Comparison of ENCODE assay signal across 12 cellular contexts in the genomic region with DNA sequence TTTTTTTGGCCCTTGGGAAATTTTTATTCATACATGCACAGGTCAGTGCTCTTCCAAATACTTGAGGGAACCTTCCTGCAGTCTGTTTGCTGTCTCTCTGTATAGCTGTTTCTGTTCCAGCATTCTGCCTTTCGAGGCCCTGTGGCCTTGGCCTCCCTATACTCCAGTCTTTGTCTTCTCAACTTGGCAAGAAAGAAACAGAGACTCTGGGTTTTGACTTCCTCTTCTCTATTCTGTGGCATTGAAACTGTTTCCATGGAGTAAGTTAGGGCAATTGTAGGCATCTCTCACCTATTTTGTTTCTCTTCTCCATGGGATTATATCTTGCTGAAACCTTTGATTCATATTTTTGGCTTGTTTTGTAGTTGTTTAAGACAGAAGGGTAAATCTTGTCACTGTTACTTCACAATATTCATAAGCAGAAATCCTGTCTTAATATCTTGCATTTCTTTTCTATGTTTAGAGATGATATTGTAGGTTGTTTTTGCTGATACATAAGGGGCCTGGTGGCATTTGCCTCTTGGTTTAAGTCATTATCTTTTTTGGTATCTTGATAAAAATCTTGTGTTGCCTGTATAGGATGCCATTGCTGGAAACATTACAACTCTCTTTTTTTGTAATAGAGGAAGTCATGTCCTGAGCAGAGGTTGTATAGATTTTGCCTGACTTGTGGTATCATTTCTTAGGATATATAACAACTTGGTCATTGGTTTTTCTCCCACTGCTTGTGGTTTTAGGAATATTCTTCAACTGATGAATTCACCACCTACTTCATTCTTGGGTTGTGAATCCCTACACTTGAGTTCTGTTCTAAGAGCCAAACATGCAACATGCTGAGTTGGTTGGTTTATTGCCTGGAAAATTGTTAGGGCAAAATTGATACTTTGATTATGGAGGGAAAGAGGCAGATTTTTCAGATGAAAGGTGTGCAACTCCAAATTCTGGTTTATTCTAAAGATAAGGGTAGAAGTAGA.
A peak's percentile ranks its signal among the peaks of the same experiment; 100 is the strongest.
DNase-seq lines count a peak whose midpoint lies in the region; ATAC-seq, FAIRE-seq and TF ChIP-seq lines count a peak whose summit lies in the region.
"Had no signal": no experiment of that assay in that cellular context is flagged by ENCODE, and none has a peak within 500 bp of the region (broad histone marks: within the 10 kb centered on the region; RNA-seq: fewer than 3 reads in every experiment).

No MANE protein-coding gene starts in this region.

- no peak for TF ChIP-seq RAD21 in GM12878 (IDR thresholded peaks at IDR 0.05; ENCODE audit: insufficient read depth, low read depth, low read length)

- no peak overlapping the region for H2AFZ ChIP-seq in DND-41 (ENCODE audit: low read depth, low read length)
- no peak overlapping the region for H2AFZ ChIP-seq in GM12878 (ENCODE audit: control insufficient read depth, low read depth, low read length)

- H3K27ac ChIP-seq in DND-41 (ENCODE audit: low read length) (peak overlapping the region; percentile 34), GM12878 (ENCODE audit: control insufficient read depth, insufficient read depth) (no peak overlapping the region), tibial nerve (no peak overlapping the region)
- H3K27ac ChIP-seq: vagina had no signal

- POLR2A ChIA-PET in GM12878 (lab: Charles Lee) = no interaction called here

- H3K79me2 ChIP-seq in DND-41 (ENCODE audit: insufficient read depth, low read length) (no peaks in the 10 kb centered on the region), GM12878 (ENCODE audit: control insufficient read depth, insufficient read depth, low read length) (no peaks in the 10 kb centered on the region)

- H3K9ac ChIP-seq in DND-41 (ENCODE audit: low read depth, low read length) (no peak overlapping the region), GM12878 (ENCODE audit: control insufficient read depth, insufficient read depth, low read length) (no peak overlapping the region)

- FAIRE-seq in GM12878 (lab: Jason Lieb, UNC) = peak; percentile 41

- H3K4me3 ChIP-seq in DND-41 (ENCODE audit: low read depth in 1 of 2, low read length in 2 of 2) (no peak overlapping the region), GM12878 (no peak overlapping the region), tibial nerve (no peak overlapping the region)
- H3K4me3 ChIP-seq: vagina had no signal

- RAD21 ChIA-PET in GM12878 (lab: Charles Lee; ENCODE audit: unreplicated experiment) = no interaction called here

- intact Hi-C loops in GM12878 (cut with micrococcal nuclease; ENCODE audit: unreplicated experiment) = no loop called here

- no peak for TF ChIP-seq EP300 in GM12878 (IDR thresholded peaks at IDR 0.05; ENCODE audit: borderline replicate concordance in 1 of 2, control insufficient read depth in 1 of 2, low read depth in 2 of 2, low read length in 2 of 2)
- TF ChIP-seq EP300 in tibial nerve (IDR thresholded peaks at IDR 0.05) = no peak

- CTCF ChIA-PET in GM12878 (lab: Yijun Ruan, JAX) = no interaction called here

- SMC1A ChIA-PET in GM12878 (lab: Charles Lee; ENCODE audit: uncharacterized antibody, unreplicated experiment) = no interaction called here

- H3K27me3 ChIP-seq in DND-41 (ENCODE audit: insufficient read depth, low read length, poor library complexity) (no peaks in the 10 kb centered on the region), GM12878 (replicated peaks in 1 of 2; ENCODE audit: control insufficient read depth in 2 of 2, insufficient read depth in 2 of 2, low read length in 1 of 2) (no peaks in the 10 kb centered on the region), tibial nerve (no peaks in the 10 kb centered on the region)
- H3K27me3 ChIP-seq: vagina had no signal

- DNase-seq in DND-41 (no peak), LHCN-M2 (ENCODE audit: low read depth) (peak; percentile 82), GM12878 (ENCODE audit: low read depth, low spot score) (no peak), myocyte (ENCODE audit: low read depth) (peak; percentile 53), retina (no peak), NCI-H524 (lab: John Stamatoyannopoulos, UW) (no peak), tibial nerve (ENCODE audit: low spot score in 2 of 2) (no peak)
- DNase-seq: activated CD4-positive, CD25-positive, alpha-beta regulatory T cell treated with anti-CD3 and anti-CD28 coated beads, Interleukin-2, amount 50 U/mL, for 72 hours; activated effector memory CD4-positive, alpha-beta T cell treated with Interleukin-2 at 50 U/mL for 16 hours; right cardiac atrium had no signal

- no peak for TF ChIP-seq POLR2A in GM12878 (IDR thresholded peaks at IDR 0.05; ENCODE audit: low read depth, low read length)
- TF ChIP-seq POLR2A in tibial nerve (IDR thresholded peaks at IDR 0.05) = no peak

- H3K9me3 ChIP-seq in DND-41 (ENCODE audit: insufficient read depth, low read length, severe bottlenecking) (peaks cover 3% of the 10 kb centered on the region), GM12878 (replicated peaks; ENCODE audit: control insufficient read depth, insufficient read depth, low read length) (peaks cover 2% of the 10 kb centered on the region; the same call in 2 of the 3 replicates), tibial nerve (peaks cover 0 to 10% (median 0%) of the 10 kb centered on the region in 4 donors)
- H3K9me3 ChIP-seq: vagina had no signal

- ATAC-seq in DND-41 (ENCODE audit: insufficient read depth, low read depth) = peak; percentile 39; the same call in 2 of the 3 replicates
- no peak for ATAC-seq in GM12878
- no peak for ATAC-seq in HG02759 (IDR thresholded peaks at IDR 0.05; ENCODE audit: unreplicated experiment)
- ATAC-seq: right cardiac atrium had no signal

- WGBS in GM12878 (ENCODE audit: insufficient coverage, insufficient replicate concordance, low lambda C conversion rate, missing lambda C conversion rate) = 36% methylated on average over 1 of the region's 1 CpG
- 53 to 57% methylated on average over 1 of the region's 1 CpG for WGBS in tibial nerve, 2 donors

- in situ Hi-C loops in GM12878 (cut with MboI) = no loop called here

- TF ChIP-seq CTCF in DND-41 (IDR thresholded peaks at IDR 0.05; ENCODE audit: borderline replicate concordance, extremely low read depth, low read length, poor library complexity, severe bottlenecking) = no peak
- TF ChIP-seq CTCF in GM12878 (IDR thresholded peaks at IDR 0.05 in 2 of 3, conservative IDR thresholded peaks at IDR 0.05 in 1 of 3; ENCODE audit: control insufficient read depth in 2 of 3, extremely low read depth in 1 of 3, insufficient read depth in 1 of 3, low read depth in 3 of 3, low read length in 3 of 3) = no peak
- TF ChIP-seq CTCF in tibial nerve (IDR thresholded peaks at IDR 0.05) = no peak

- no peaks in the 10 kb centered on the region for H4K20me1 ChIP-seq in DND-41 (ENCODE audit: insufficient read depth, low read length)
- H4K20me1 ChIP-seq in GM12878 (ENCODE audit: control insufficient read depth, insufficient read depth) = no peaks in the 10 kb centered on the region

- no TSS peak for BruUV-seq in GM12878 (replicated peaks; lab: Mats Ljungman, UMichigan)

- H3K36me3 ChIP-seq in DND-41 (ENCODE audit: insufficient read depth, low read length) (peaks cover 12% of the 10 kb centered on the region; the same call in 1 of the 2 replicates), GM12878 (ENCODE audit: control insufficient read depth in 2 of 2, insufficient read depth in 2 of 2, low read length in 1 of 2) (no peaks in the 10 kb centered on the region; a peak in 1 of 4 replicates), tibial nerve (peaks cover 0 to 34% (median 4%) of the 10 kb centered on the region in 3 donors)
- H3K36me3 ChIP-seq: vagina had no signal

- peaks cover 16% of the 10 kb centered on the region for H3K4me1 ChIP-seq in DND-41 (ENCODE audit: insufficient read depth, low read length)
- H3K4me1 ChIP-seq in GM12878 (ENCODE audit: control insufficient read depth, insufficient read depth, low read length) = no peaks in the 10 kb centered on the region
- H3K4me1 ChIP-seq in tibial nerve = no peaks in the 10 kb centered on the region
- H3K4me1 ChIP-seq: vagina had no signal

- H3K4me2 ChIP-seq in DND-41 (ENCODE audit: insufficient read depth, low read length) (no peak overlapping the region), GM12878 (ENCODE audit: control insufficient read depth, insufficient read depth) (no peak overlapping the region)

TF ChIP-seq in GM12878, 131 proteins besides CTCF, POLR2A, EP300 and RAD21 (continues in another document):
- TF ChIP-seq HSF1 (IDR thresholded peaks at IDR 0.05; ENCODE audit: low read depth, low read length) (no peak), BHLHE40 (IDR thresholded peaks at IDR 0.05; ENCODE audit: borderline replicate concordance in 1 of 2, low read depth in 2 of 2, low read length in 1 of 2) (no peak), RCOR1 (conservative IDR thresholded peaks at IDR 0.05; ENCODE audit: low read depth, low read length) (no peak)

Comparison
In these comparisons a context has a peak if more than half of its experiments do, and no peak if none do; other contexts are left out.
1. DNase-seq: peak in LHCN-M2 (single experiment) and myocyte (single experiment); none in DND-41 (single experiment), GM12878 (single experiment), retina (single experiment), NCI-H524 (0 of 2) and tibial nerve (0 of 2).